Comparison of ENCODE assay signal across 1 cellular context in the genomic region with DNA sequence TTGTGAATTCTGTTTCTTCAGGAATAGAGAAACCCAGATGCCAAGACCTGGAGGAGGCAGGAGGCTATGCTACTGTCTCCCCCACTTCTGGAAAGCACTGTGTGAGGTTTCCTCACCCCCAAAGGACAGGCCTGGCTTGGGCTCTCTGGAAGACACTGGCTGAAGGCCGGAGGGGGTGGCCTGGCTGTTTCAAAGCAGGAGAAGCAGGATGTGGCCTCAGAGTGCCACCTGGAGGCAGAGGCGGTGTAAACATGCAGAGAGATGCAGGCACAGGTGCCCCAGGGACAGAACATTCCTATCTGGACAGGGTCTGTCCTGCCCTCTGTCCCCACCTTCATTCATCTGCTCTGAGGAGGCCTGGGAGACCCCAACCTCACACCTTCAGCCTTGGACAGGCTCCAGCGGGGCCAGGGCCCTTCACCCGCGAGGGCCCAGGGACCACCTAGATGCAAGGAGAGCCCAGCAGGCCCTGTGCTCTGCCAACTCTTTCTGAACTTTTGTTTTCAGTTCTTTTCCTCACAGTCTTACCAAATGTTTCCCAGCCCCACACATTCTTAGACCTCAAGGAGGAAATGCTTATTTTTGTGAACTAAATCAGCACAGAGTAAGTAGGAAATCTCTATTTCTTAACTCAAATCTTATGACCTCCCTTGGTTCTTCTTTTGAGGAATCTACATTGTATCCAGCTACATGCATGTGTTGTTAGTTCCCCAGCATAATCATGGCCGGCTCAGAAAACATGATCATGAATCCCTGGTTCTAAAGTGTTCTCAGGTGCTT.
TF ChIP-seq lines count a peak whose summit lies in the region.

No MANE protein-coding gene starts in this region.

TF ChIP-seq in HepG2, 621 proteins besides CTCF, POLR2A, EP300 and RAD21 (continued from another document):
- TF ChIP-seq, protein P1, sequence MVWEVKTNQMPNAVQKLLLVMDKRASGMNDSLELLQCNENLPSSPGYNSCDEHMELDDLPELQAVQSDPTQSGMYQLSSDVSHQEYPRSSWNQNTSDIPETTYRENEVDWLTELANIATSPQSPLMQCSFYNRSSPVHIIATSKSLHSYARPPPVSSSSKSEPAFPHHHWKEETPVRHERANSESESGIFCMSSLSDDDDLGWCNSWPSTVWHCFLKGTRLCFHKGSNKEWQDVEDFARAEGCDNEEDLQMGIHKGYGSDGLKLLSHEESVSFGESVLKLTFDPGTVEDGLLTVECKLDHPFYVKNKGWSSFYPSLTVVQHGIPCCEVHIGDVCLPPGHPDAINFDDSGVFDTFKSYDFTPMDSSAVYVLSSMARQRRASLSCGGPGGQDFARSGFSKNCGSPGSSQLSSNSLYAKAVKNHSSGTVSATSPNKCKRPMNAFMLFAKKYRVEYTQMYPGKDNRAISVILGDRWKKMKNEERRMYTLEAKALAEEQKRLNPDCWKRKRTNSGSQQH (CRISPR knock-in tag; IDR thresholded peaks at IDR 0.05; ENCODE audit: low read depth) = no peak
- TF ChIP-seq, protein P2, sequence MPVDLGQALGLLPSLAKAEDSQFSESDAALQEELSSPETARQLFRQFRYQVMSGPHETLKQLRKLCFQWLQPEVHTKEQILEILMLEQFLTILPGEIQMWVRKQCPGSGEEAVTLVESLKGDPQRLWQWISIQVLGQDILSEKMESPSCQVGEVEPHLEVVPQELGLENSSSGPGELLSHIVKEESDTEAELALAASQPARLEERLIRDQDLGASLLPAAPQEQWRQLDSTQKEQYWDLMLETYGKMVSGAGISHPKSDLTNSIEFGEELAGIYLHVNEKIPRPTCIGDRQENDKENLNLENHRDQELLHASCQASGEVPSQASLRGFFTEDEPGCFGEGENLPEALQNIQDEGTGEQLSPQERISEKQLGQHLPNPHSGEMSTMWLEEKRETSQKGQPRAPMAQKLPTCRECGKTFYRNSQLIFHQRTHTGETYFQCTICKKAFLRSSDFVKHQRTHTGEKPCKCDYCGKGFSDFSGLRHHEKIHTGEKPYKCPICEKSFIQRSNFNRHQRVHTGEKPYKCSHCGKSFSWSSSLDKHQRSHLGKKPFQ (CRISPR knock-in tag; IDR thresholded peaks at IDR 0.05; ENCODE audit: insufficient replicate concordance) = no peak
- no peak for TF ChIP-seq SETDB1 (CRISPR knock-in tag; IDR thresholded peaks at IDR 0.05; ENCODE audit: borderline replicate concordance)
- TF ChIP-seq, protein P3, sequence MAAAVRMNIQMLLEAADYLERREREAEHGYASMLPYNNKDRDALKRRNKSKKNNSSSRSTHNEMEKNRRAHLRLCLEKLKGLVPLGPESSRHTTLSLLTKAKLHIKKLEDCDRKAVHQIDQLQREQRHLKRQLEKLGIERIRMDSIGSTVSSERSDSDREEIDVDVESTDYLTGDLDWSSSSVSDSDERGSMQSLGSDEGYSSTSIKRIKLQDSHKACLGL (CRISPR knock-in tag; IDR thresholded peaks at IDR 0.05) = no peak
